9 cellular contexts compared by ENCODE assay signal in the genomic region with DNA sequence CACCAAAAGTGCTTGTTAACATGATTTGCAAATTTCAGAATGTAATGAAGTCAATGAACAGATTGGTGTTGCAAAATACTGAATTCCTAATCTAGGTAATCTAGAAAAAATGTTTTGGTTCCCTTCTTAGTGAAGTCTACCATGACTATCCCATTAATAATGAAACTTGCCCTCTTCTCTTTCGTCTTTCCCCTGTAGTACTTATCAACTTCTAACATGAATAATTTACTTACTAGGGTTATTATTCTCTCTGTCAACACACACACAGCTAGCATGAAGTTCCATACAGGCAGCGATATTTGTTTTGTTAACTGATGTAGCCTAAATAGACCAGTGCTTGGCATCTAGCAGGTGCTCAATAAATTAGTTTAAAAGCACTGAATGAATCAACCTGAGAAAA.
DNase-seq lines count a peak whose midpoint lies in the region; ATAC-seq, FAIRE-seq and TF ChIP-seq lines count a peak whose summit lies in the region.
"Had no signal": no experiment of that assay in that cellular context is flagged by ENCODE, and none has a peak within 500 bp of the region (broad histone marks: within the 10 kb centered on the region; RNA-seq: fewer than 3 reads in every experiment).

No MANE protein-coding gene starts in this region.

- peak; percentile 39 for FAIRE-seq in keratinocyte (lab: Jason Lieb, UNC)

- H3K27me3 ChIP-seq in keratinocyte (ENCODE audit: control insufficient read depth, extremely low read depth, insufficient read depth, low read length): no peaks in the 10 kb centered on the region
- H3K27me3 ChIP-seq in upper lobe of left lung: no peaks in the 10 kb centered on the region

- TF ChIP-seq POLR2A in upper lobe of left lung (IDR thresholded peaks at IDR 0.05): no peak

- H3K36me3 ChIP-seq in keratinocyte (ENCODE audit: control insufficient read depth in 2 of 2, extremely low read depth in 1 of 2, insufficient read depth in 2 of 2, low read length in 2 of 2): no peaks in the 10 kb centered on the region
- H3K36me3 ChIP-seq in upper lobe of left lung: no peaks in the 10 kb centered on the region

- no peak overlapping the region for H3K27ac ChIP-seq in keratinocyte (ENCODE audit: control insufficient read depth, insufficient read depth, low read length)
- no peak overlapping the region for H3K27ac ChIP-seq in upper lobe of left lung

- no peak overlapping the region for H3K9ac ChIP-seq in keratinocyte (ENCODE audit: control insufficient read depth, extremely low read depth, insufficient read depth, low read length)

- peaks cover 2% of the 10 kb centered on the region for H3K9me1 ChIP-seq in keratinocyte (ENCODE audit: control insufficient read depth, extremely low read depth, insufficient read depth, low read length)

- H2AFZ ChIP-seq in keratinocyte (ENCODE audit: control insufficient read depth, low read length): no peak overlapping the region

- H3K4me1 ChIP-seq in keratinocyte (ENCODE audit: control insufficient read depth, extremely low read depth, insufficient read depth, low read length) (no peaks in the 10 kb centered on the region), upper lobe of left lung (no peaks in the 10 kb centered on the region)

- TF ChIP-seq CTCF in keratinocyte (optimal IDR thresholded peaks at IDR 0.05 in 1 of 3, IDR thresholded peaks at IDR 0.05 in 1 of 3, conservative IDR thresholded peaks at IDR 0.05 in 1 of 3; ENCODE audit: extremely low read depth in 1 of 3, insufficient read depth in 2 of 3, low read length in 3 of 3) (no peak), upper lobe of left lung (IDR thresholded peaks at IDR 0.05) (no peak)

- H3K79me2 ChIP-seq in keratinocyte (ENCODE audit: control insufficient read depth, insufficient read depth, low read length): no peaks in the 10 kb centered on the region

- H3K9me3 ChIP-seq in keratinocyte (ENCODE audit: control insufficient read depth, low read depth, low read length) (no peaks in the 10 kb centered on the region), upper lobe of left lung (no peaks in the 10 kb centered on the region)

- H4K20me1 ChIP-seq in keratinocyte (ENCODE audit: control insufficient read depth, extremely low read depth, insufficient read depth, low read length): no peaks in the 10 kb centered on the region

- DNase-seq in keratinocyte (ENCODE audit: low read depth, low spot score) (no peak), NCI-H187 treated with DMSO at 0.1 percent for 48 hours (lab: John Stamatoyannopoulos, UW) (no peak), cerebellar cortex (ENCODE audit: low spot score) (no peak), upper lobe of left lung (no peak)
- DNase-seq: DMS79 had no signal

- H3K4me2 ChIP-seq in keratinocyte (ENCODE audit: control insufficient read depth, extremely low read depth, insufficient read depth, low read depth, low read length): no peak overlapping the region

- dilution Hi-C loops in keratinocyte (cut with MboI; ENCODE audit: extremely low pct_ligation_motif_present, low sequenced_read_pairs): no loop called here

- no peak for TF ChIP-seq EP300 in upper lobe of left lung (IDR thresholded peaks at IDR 0.05)

- ATAC-seq in GM18873 (IDR thresholded peaks at IDR 0.05; ENCODE audit: low FRiP score, unreplicated experiment): peak; percentile 96
- ATAC-seq in GM21423 (IDR thresholded peaks at IDR 0.05; ENCODE audit: unreplicated experiment): peak; percentile 94
- peak; percentile 84 for ATAC-seq in HG03066 (IDR thresholded peaks at IDR 0.05; ENCODE audit: low read depth, unreplicated experiment)
- ATAC-seq in upper lobe of left lung (ENCODE audit: low FRiP score in 2 of 2): no peak
- ATAC-seq: HCT116 had no signal

- WGBS in upper lobe of left lung, 2 donors: 76 to 78% methylated on average over 2 of the region's 2 CpGs

- H3K4me3 ChIP-seq in keratinocyte (ENCODE audit: control insufficient read depth in 2 of 3, extremely low read depth in 1 of 3, insufficient read depth in 2 of 3, low read depth in 1 of 3, low read length in 3 of 3): no peak overlapping the region
- no peak overlapping the region for H3K4me3 ChIP-seq in upper lobe of left lung

Comparison
In these comparisons a context has a peak if more than half of its experiments do, and no peak if none do; other contexts are left out.
1. ATAC-seq: peak in GM18873 (single experiment), GM21423 (single experiment) and HG03066 (single experiment); none in upper lobe of left lung (0 of 2).